14 cellular contexts compared by ENCODE assay signal in genomic region chr3:43097681-43098080, GRCh38. TPM values are rescaled to one million over a fixed set of nuclear protein-coding genes. Genes with fewer than 3 reads are reported as not detected.
A peak's percentile ranks its signal among the peaks of the same experiment; 100 is the strongest.
DNase-seq lines count a peak whose midpoint lies in the region; ATAC-seq and TF ChIP-seq lines count a peak whose summit lies in the region.
"Had no signal": no experiment of that assay in that cellular context is flagged by ENCODE, and none has a peak within 500 bp of the region (broad histone marks: within the 10 kb centered on the region; RNA-seq: fewer than 3 reads in every experiment).

No MANE protein-coding gene starts in this region.

- H3K4me1 ChIP-seq in right cardiac atrium (ENCODE audit: control insufficient read depth, insufficient read depth, low read length) = peaks cover 13% of the 10 kb centered on the region
- H3K4me1 ChIP-seq in suprapubic skin = peaks cover 7% of the 10 kb centered on the region

- no peak for TF ChIP-seq EP300 in suprapubic skin (IDR thresholded peaks at IDR 0.05)

- TF ChIP-seq CTCF in suprapubic skin (IDR thresholded peaks at IDR 0.05) = no peak

- H3K27ac ChIP-seq in right cardiac atrium (ENCODE audit: low read length) (no peak overlapping the region), suprapubic skin (no peak overlapping the region)
- H3K27ac ChIP-seq: BLaER1 treated with 17β-estradiol and CSF1 and Interleukin-3, amounts not matched to agents 10 nM and 100 nM; GM23248 had no signal

- peak in 2 of 3 donors; percentile 35 to 44 for DNase-seq in right cardiac atrium
- no peak for DNase-seq in left ventricle myocardium superior
- peak; percentile 16 to 73 for DNase-seq in NCI-H526 (lab: John Stamatoyannopoulos, UW)
- DNase-seq in left kidney (ENCODE audit: low read depth, low spot score) = peak; percentile 35
- DNase-seq in suprapubic skin (ENCODE audit: low spot score in 2 of 2) = no peak
- no peak for DNase-seq in activated CD4-positive, CD25-positive, alpha-beta regulatory T cell treated with anti-CD3 and anti-CD28 coated beads, Interleukin-2, amount 50 U/mL, for 72 hours
- DNase-seq: CD8-positive, alpha-beta T cell; DMS 273 treated with DMSO at 0.1 percent for 48 hours; DMS53; DND-41; EL; GM23248; HCEC 1CT had no signal

- H3K4me3 ChIP-seq in right cardiac atrium (ENCODE audit: low read length) (no peak overlapping the region), suprapubic skin (no peak overlapping the region)
- H3K4me3 ChIP-seq: BLaER1 treated with 17β-estradiol and CSF1 and Interleukin-3, amounts not matched to agents 10 nM and 100 nM; GM23248 had no signal

- intact Hi-C loops in right cardiac atrium (cut with DNase I) = no loop called here
- intact Hi-C loops in left ventricle myocardium superior (cut with micrococcal nuclease) = no loop called here

- ATAC-seq in right cardiac atrium = no peak
- ATAC-seq in left ventricle myocardium superior = no peak
- ATAC-seq: CD8-positive, alpha-beta T cell had no signal

- no peaks in the 10 kb centered on the region for H3K36me3 ChIP-seq in suprapubic skin

- no peak for TF ChIP-seq POLR2A in suprapubic skin (IDR thresholded peaks at IDR 0.05)

- H3K9me3 ChIP-seq in right cardiac atrium (ENCODE audit: control insufficient read depth, low read length) (no peaks in the 10 kb centered on the region), suprapubic skin (no peaks in the 10 kb centered on the region)
- H3K9me3 ChIP-seq: BLaER1 treated with 17β-estradiol and CSF1 and Interleukin-3, amounts not matched to agents 10 nM and 100 nM had no signal

- H3K27me3 ChIP-seq in right cardiac atrium (ENCODE audit: control insufficient read depth, insufficient read depth) (no peaks in the 10 kb centered on the region), suprapubic skin (no peaks in the 10 kb centered on the region)
- H3K27me3 ChIP-seq: BLaER1 treated with 17β-estradiol and CSF1 and Interleukin-3, amounts not matched to agents 10 nM and 100 nM had no signal

- 62% methylated on average over 4 of the region's 4 CpGs for WGBS in right cardiac atrium
- WGBS in suprapubic skin = 71% methylated on average over 4 of the region's 4 CpGs

RNA-seq across cellular contexts. Expression of gene POMGNT2, which starts 8.2 kb away (rescaled TPM):
- total RNA-seq in right cardiac atrium = 10 to 100 TPM; 16.9 to 28.2 (median 25.0) TPM
- polyA plus RNA-seq in right cardiac atrium = 23.4 TPM
- 20.7 TPM for total RNA-seq in left ventricle myocardium superior
- total RNA-seq in suprapubic skin = 10 to 100 TPM; 15.8 to 29.9 (median 24.1) TPM

Comparison
In these comparisons a context has a peak if more than half of its experiments do, and no peak if none do; other contexts are left out.
1. DNase-seq: peak in right cardiac atrium (2 of 3), NCI-H526 (2 of 2) and left kidney (single experiment); none in left ventricle myocardium superior (single experiment), suprapubic skin (0 of 2) and activated CD4-positive, CD25-positive, alpha-beta regulatory T cell treated with anti-CD3 and anti-CD28 coated beads, Interleukin-2, amount 50 U/mL, for 72 hours (single experiment).